Comparison of ENCODE assay signal across 16 cellular contexts in the genomic region with DNA sequence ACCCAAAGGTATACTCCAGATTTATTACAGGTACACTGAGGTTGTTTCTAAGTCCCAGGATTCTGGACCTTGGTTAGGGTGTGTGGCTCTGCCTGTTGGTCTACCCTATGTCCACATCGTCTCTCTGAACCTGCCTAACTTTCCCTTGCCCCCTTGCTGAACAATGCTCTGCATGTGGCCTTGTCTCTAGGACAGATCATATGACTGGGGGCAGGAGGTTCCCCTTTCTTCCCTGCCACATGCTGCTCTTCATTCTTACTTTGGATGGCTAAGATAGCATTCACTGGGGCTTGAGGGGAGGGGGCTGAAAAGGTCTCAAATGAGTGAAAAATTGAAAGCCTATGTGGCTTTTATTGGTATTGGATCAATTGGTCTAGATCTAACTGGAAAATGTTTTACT. TPM values are rescaled to one million over a fixed set of nuclear protein-coding genes. Genes with fewer than 3 reads are reported as not detected.
A peak's percentile ranks its signal among the peaks of the same experiment; 100 is the strongest.
DNase-seq lines count a peak whose midpoint lies in the region; ATAC-seq, FAIRE-seq and TF ChIP-seq lines count a peak whose summit lies in the region.
"Had no signal": no experiment of that assay in that cellular context is flagged by ENCODE, and none has a peak within 500 bp of the region (broad histone marks: within the 10 kb centered on the region; RNA-seq: fewer than 3 reads in every experiment).

No MANE protein-coding gene starts in this region.

- H3K9me1 ChIP-seq in K562 (ENCODE audit: control insufficient read depth, insufficient read depth, low read length): no peaks in the 10 kb centered on the region

- ATAC-seq in K562 (peak; percentile 34), GM18858 (IDR thresholded peaks at IDR 0.05; ENCODE audit: unreplicated experiment) (no peak)
- ATAC-seq: CD8-positive, alpha-beta T cell; Panc1 had no signal

- H3K9me3 ChIP-seq in K562 (replicated peaks; ENCODE audit: control insufficient read depth, insufficient read depth, low read depth, low read length): peaks cover 1% of the 10 kb centered on the region; the same call in 1 of the 2 replicates
- no peaks in the 10 kb centered on the region for H3K9me3 ChIP-seq in kidney (ENCODE audit: control insufficient read depth in 1 of 2, low read length in 2 of 2)
- H3K9me3 ChIP-seq: BLaER1 had no signal

- no peak for TF ChIP-seq POLR2A in K562 (conservative IDR thresholded peaks at IDR 0.05)

- H3K4me3 ChIP-seq in K562 (no peak overlapping the region), dorsolateral prefrontal cortex (no peak overlapping the region), kidney (ENCODE audit: low read length in 2 of 2) (no peak overlapping the region)
- H3K4me3 ChIP-seq: BLaER1 had no signal

- no peaks in the 10 kb centered on the region for H3K27me3 ChIP-seq in K562 (ENCODE audit: control insufficient read depth in 2 of 2, insufficient read depth in 2 of 2, low read length in 2 of 2)
- H3K27me3 ChIP-seq in dorsolateral prefrontal cortex: peaks cover 0 to 48% (median 16%) of the 10 kb centered on the region in 45 donors
- H3K27me3 ChIP-seq: BLaER1 had no signal

- TF ChIP-seq EP300 in K562 (IDR thresholded peaks at IDR 0.05; ENCODE audit: low read length): no peak

- TF ChIP-seq CTCF in K562 (IDR thresholded peaks at IDR 0.05 in 2 of 3, conservative IDR thresholded peaks at IDR 0.05 in 1 of 3; ENCODE audit: insufficient read depth in 2 of 3, low read depth in 1 of 3, low read length in 3 of 3) (no peak), dorsolateral prefrontal cortex (IDR thresholded peaks at IDR 0.05 in 54 of 56, conservative IDR thresholded peaks at IDR 0.05 in 2 of 56; ENCODE audit: low read depth in 1 of 56, partially characterized antibody in 56 of 56) (no peak), kidney (IDR thresholded peaks at IDR 0.05; ENCODE audit: borderline replicate concordance, extremely low read depth, insufficient read depth) (no peak)

- POLR2A ChIA-PET in K562 (lab: Yijun Ruan, JAX): interaction anchor here (0.6 to 1.2 kb wide), 3 partner anchors 20 to 331 kb away, joined by 3 to 4 read pairs (median 3); no protein-coding TSS in a partner anchor

- in situ Hi-C loops in KBM-7 (cut with MboI; ENCODE audit: low pct_unique_long_range_greater_than_20kb, low sequenced_read_pairs): no loop called here
- in situ Hi-C loops in K562 (cut with MboI): no loop called here

- no TSS peak for BruUV-seq in K562 (replicated peaks; lab: Mats Ljungman, UMichigan)

- H3K79me2 ChIP-seq in K562 (ENCODE audit: control insufficient read depth, insufficient read depth, low read length): no peaks in the 10 kb centered on the region

- peak; percentile 26 for FAIRE-seq in K562 (lab: Jason Lieb, UNC)
- no peak for FAIRE-seq in kidney (lab: Jason Lieb, UNC)

- TF ChIP-seq RAD21 in K562 (CRISPR knock-in tag; conservative IDR thresholded peaks at IDR 0.05 in 1 of 2, IDR thresholded peaks at IDR 0.05 in 1 of 2): no peak

- H2AFZ ChIP-seq in K562 (ENCODE audit: low read depth, low read length): peak overlapping the region; percentile 49; the same call in 1 of the 2 replicates

- H3K4me1 ChIP-seq in K562 (replicated peaks in 1 of 2; ENCODE audit: control insufficient read depth in 2 of 2, insufficient read depth in 2 of 2, low read length in 2 of 2) (peaks cover 0 to 4% of the 10 kb centered on the region in 2 experiments; a peak in 4 of 5 replicates), kidney (ENCODE audit: control insufficient read depth in 1 of 2, insufficient read depth in 1 of 2, low read depth in 1 of 2, low read length in 2 of 2) (peaks cover 0 to 4% of the 10 kb centered on the region in 2 donors)
- H3K4me1 ChIP-seq: BLaER1 had no signal

- H3K27ac ChIP-seq in K562 (ENCODE audit: extremely low read depth, low read depth, low read length) (no peak overlapping the region), dorsolateral prefrontal cortex (no peak overlapping the region), kidney (ENCODE audit: low read depth in 2 of 2, low read length in 2 of 2) (no peak overlapping the region)
- H3K27ac ChIP-seq: BLaER1 had no signal

- no peak overlapping the region for H3K4me2 ChIP-seq in K562 (ENCODE audit: insufficient read depth, low read length)
- H3K4me2 ChIP-seq: BLaER1 had no signal

- H3K9ac ChIP-seq in K562 (ENCODE audit: insufficient read depth in 1 of 2, low read depth in 2 of 2, low read length in 2 of 2) (no peak overlapping the region), kidney (ENCODE audit: low read length in 2 of 2) (no peak overlapping the region)
- H3K9ac ChIP-seq: BLaER1 had no signal

- CTCF ChIA-PET in K562 (lab: Yijun Ruan, JAX; ENCODE audit: low intra/inter-chr PET ratio): no interaction called here

- no peaks in the 10 kb centered on the region for H4K20me1 ChIP-seq in K562 (replicated peaks; ENCODE audit: control insufficient read depth, insufficient read depth, low read length)
- H4K20me1 ChIP-seq: BLaER1 had no signal

- no peaks in the 10 kb centered on the region for H3K36me3 ChIP-seq in K562 (ENCODE audit: control insufficient read depth, insufficient read depth, low read length)
- H3K36me3 ChIP-seq in kidney (ENCODE audit: control insufficient read depth in 1 of 2, insufficient read depth in 2 of 2, low read length in 2 of 2): no peaks in the 10 kb centered on the region
- H3K36me3 ChIP-seq: BLaER1 had no signal

- DNase-seq in Ammon's horn (ENCODE audit: low spot score) (peak; percentile 14), KBM-7 (peak; percentile 28), K562 (ENCODE audit: extremely low read depth in 1 of 4, low spot score in 3 of 4) (no peak), midbrain (lab: John Stamatoyannopoulos, UW) (peak; percentile 2), dorsolateral prefrontal cortex (no peak), kidney (no peak)
- no peak for DNase-seq in stimulated activated CD4-positive, alpha-beta T cell treated with anti-CD3 and anti-CD28 coated beads, Interleukin-15, amount 100 ng/mL, for 24 hours
- DNase-seq: CD8-positive, alpha-beta T cell; GOT3; NCI-H1092 treated with DMSO at 0.1 percent for 48 hours; NCI-H1694; NCI-H2227 treated with DMSO at 0.1 percent for 48 hours; NCI-H524 had no signal

- intact Hi-C loops in K562 (cut with micrococcal nuclease): no loop called here
- intact Hi-C loops in dorsolateral prefrontal cortex (cut with DNase I): no loop called here
- intact Hi-C loops in kidney (cut with DNase I): no loop called here

- 0% methylated on average over 1 of the region's 1 CpG for WGBS in K562 (ENCODE audit: insufficient coverage, low coverage, missing lambda C conversion rate)

TF ChIP-seq in K562, 482 proteins besides CTCF, POLR2A, EP300 and RAD21 (continues in another document):
- TF ChIP-seq L3MBTL2 (IDR thresholded peaks at IDR 0.05) (peak; percentile 73), NRF1 (conservative IDR thresholded peaks at IDR 0.05 in 1 of 2, IDR thresholded peaks at IDR 0.05 in 1 of 2) (no peak)
- TF ChIP-seq, protein P1, sequence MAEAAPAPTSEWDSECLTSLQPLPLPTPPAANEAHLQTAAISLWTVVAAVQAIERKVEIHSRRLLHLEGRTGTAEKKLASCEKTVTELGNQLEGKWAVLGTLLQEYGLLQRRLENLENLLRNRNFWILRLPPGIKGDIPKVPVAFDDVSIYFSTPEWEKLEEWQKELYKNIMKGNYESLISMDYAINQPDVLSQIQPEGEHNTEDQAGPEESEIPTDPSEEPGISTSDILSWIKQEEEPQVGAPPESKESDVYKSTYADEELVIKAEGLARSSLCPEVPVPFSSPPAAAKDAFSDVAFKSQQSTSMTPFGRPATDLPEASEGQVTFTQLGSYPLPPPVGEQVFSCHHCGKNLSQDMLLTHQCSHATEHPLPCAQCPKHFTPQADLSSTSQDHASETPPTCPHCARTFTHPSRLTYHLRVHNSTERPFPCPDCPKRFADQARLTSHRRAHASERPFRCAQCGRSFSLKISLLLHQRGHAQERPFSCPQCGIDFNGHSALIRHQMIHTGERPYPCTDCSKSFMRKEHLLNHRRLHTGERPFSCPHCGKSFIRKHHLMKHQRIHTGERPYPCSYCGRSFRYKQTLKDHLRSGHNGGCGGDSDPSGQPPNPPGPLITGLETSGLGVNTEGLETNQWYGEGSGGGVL (CRISPR knock-in tag; IDR thresholded peaks at IDR 0.05): no peak

RNA-seq across cellular contexts. Expression of a gene that starts 49.2 kb away (rescaled TPM):
- 10.0 and 50.9 TPM in 2 replicates for total RNA-seq in K562 (2011; cell fraction: chromatin; rRNA removed; ENCODE audit: low replicate concordance)
- total RNA-seq in K562 (2011; cell fraction: nucleolus; rRNA removed): 3.8 and 10.1 TPM in 2 replicates
- 20.8 and 50.6 TPM in 2 replicates for total RNA-seq in K562 (2011; cell fraction: nucleoplasm; rRNA removed)
- total RNA-seq in K562 (2014; rRNA removed) (5.5 and 8.4 TPM in 2 replicates), K562 (2014; rRNA removed; fragmentation: Illumina TruSeq; extraction: Trizol) (13.8 and 16.1 TPM in 2 replicates), K562 (2015; rRNA removed; fragmentation: Illumina TruSeq; extraction: Trizol) (10.8 and 14.4 TPM in 2 replicates), K562 (2021) (12.8 and 14.4 TPM in 2 replicates), dorsolateral prefrontal cortex (10 to 100 TPM; 19.6 to 37.9 (median 27.3) TPM), kidney (28.8 TPM)
- polyA plus RNA-seq in K562 (2011; rRNA removed) (19.3 and 19.4 TPM in 2 replicates), K562 (2014; fragmentation: Illumina TruSeq; extraction: Trizol) (21.0 and 25.3 TPM in 2 replicates), K562 (2014; fragmentation: Nextera tagmentation; extraction: Ambion mirVana) (10 to 100 TPM; 29.3 to 31.1 TPM), K562 (2014; rRNA removed) (19.4 and 20.2 TPM in 2 replicates), kidney (ENCODE audit: insufficient read depth, low read depth, low replicate concordance) (21.4 TPM)
- 5.7 and 8.4 TPM in 2 replicates for polyA plus RNA-seq in K562 (2011; cell fraction: cytosol; rRNA removed)
- 14.2 and 23.8 TPM in 2 replicates for polyA plus RNA-seq in K562 (2011; cell fraction: nucleus; rRNA removed)
- 13.3 and 16.0 TPM in 2 replicates for polyA plus RNA-seq in K562 (2012)
- 18.3 and 26.3 TPM in 2 replicates for polyA minus RNA-seq in K562 (2011; rRNA and poly(A)+ RNA removed)
- polyA minus RNA-seq in K562 (2011; cell fraction: cytosol; rRNA and poly(A)+ RNA removed): 5.2 and 6.4 TPM in 2 replicates
- polyA minus RNA-seq in K562 (2011; cell fraction: nucleus; rRNA and poly(A)+ RNA removed): 18.3 and 39.5 TPM in 2 replicates

Comparison
In these comparisons a context has a peak if more than half of its experiments do, and no peak if none do; other contexts are left out.
1. DNase-seq: peak in Ammon's horn (single experiment), KBM-7 (single experiment) and midbrain (single experiment); none in K562 (0 of 4), stimulated activated CD4-positive, alpha-beta T cell treated with anti-CD3 and anti-CD28 coated beads, Interleukin-15, amount 100 ng/mL, for 24 hours (single experiment), dorsolateral prefrontal cortex (0 of 10) and kidney (single experiment).